ENCODE assay signal across 1 cellular context in genomic region chr3:111070772-111071256, GRCh38.
A peak's percentile ranks its signal among the peaks of the same experiment; 100 is the strongest.
TF ChIP-seq lines count a peak whose summit lies in the region.

No MANE protein-coding gene starts in this region.

TF ChIP-seq in HCT116, 20 proteins besides CTCF, POLR2A, EP300 and RAD21 (continued from another document):
- no peak for TF ChIP-seq ZBTB33 (IDR thresholded peaks at IDR 0.05; ENCODE audit: extremely low read depth, insufficient replicate concordance, low read length)
- TF ChIP-seq JUND (IDR thresholded peaks at IDR 0.05) = no peak
- no peak for TF ChIP-seq POLR2AphosphoS5 (IDR thresholded peaks at IDR 0.05; ENCODE audit: low read depth, low read length)
- no peak for TF ChIP-seq ZFX (IDR thresholded peaks at IDR 0.05)
- peak; percentile 11 for TF ChIP-seq MAX (IDR thresholded peaks at IDR 0.05)
- no peak for TF ChIP-seq CBX3 (IDR thresholded peaks at IDR 0.05; ENCODE audit: low read depth)
